8 cellular contexts compared by ENCODE assay signal in genomic region chr1:155219592-155220031, GRCh38. TPM values are rescaled to one million over a fixed set of nuclear protein-coding genes. Genes with fewer than 3 reads are reported as not detected.
DNase-seq lines count a peak whose midpoint lies in the region; ATAC-seq and TF ChIP-seq lines count a peak whose summit lies in the region.

No MANE protein-coding gene starts in this region.

- intact Hi-C loops in dendritic cell treated with granulocyte-macrophage colony-stimulating factor and Interleukin-4, amounts not matched to agents 40 ng/mL and 50 ng/mL, for 4 days (cut with micrococcal nuclease), result no loop called here

- H4K20me1 ChIP-seq in DOHH2 (ENCODE audit: control insufficient read depth, insufficient read depth, low read depth, low read length), result no peaks in the 10 kb centered on the region

- H3K4me3 Mint-ChIP-seq in dendritic cell treated with granulocyte-macrophage colony-stimulating factor and Interleukin-4, amounts not matched to agents 40 ng/mL and 50 ng/mL, for 4 days, result no peak overlapping the region
- peak overlapping the region; percentile 69 for H3K4me3 Mint-ChIP-seq in natural killer cell treated with Interleukin-12 subunit alpha and Interleukin-12 subunit beta and Interleukin-15 and Interleukin-18, amount 100 ng/mL, for 72 hours

- no peaks in the 10 kb centered on the region for H3K9me3 ChIP-seq in DOHH2 (ENCODE audit: control insufficient read depth, insufficient read depth, low read length)

- H3K27me3 ChIP-seq in DOHH2 (ENCODE audit: control insufficient read depth, low read length) (no peaks in the 10 kb centered on the region), brain microvascular endothelial cell (replicated peaks) (no peaks in the 10 kb centered on the region)

- peaks cover 10% of the 10 kb centered on the region for H3K36me3 ChIP-seq in DOHH2 (ENCODE audit: control insufficient read depth, low read length)
- H3K36me3 ChIP-seq in brain microvascular endothelial cell (replicated peaks), result no peaks in the 10 kb centered on the region

- H3K27me3 Mint-ChIP-seq in dendritic cell treated with granulocyte-macrophage colony-stimulating factor and Interleukin-4, amounts not matched to agents 40 ng/mL and 50 ng/mL, for 4 days, result no peaks in the 10 kb centered on the region
- H3K27me3 Mint-ChIP-seq in natural killer cell treated with Interleukin-12 subunit alpha and Interleukin-12 subunit beta and Interleukin-15 and Interleukin-18, amount 100 ng/mL, for 72 hours, result no peaks in the 10 kb centered on the region

- peaks cover 18% of the 10 kb centered on the region for H3K79me2 ChIP-seq in DOHH2 (ENCODE audit: control insufficient read depth, low read length)

- no peak overlapping the region for H3K27ac ChIP-seq in DOHH2 (ENCODE audit: low read depth, low read length)
- no peak overlapping the region for H3K27ac ChIP-seq in brain microvascular endothelial cell

- TF ChIP-seq CTCF in DOHH2 (IDR thresholded peaks at IDR 0.05; ENCODE audit: low read depth, low read length, poor library complexity, severe bottlenecking) (no peak), brain microvascular endothelial cell (IDR thresholded peaks at IDR 0.05; ENCODE audit: low read depth, low read length, missing control alignments) (no peak)

- H3F3A ChIP-seq in DOHH2 (ENCODE audit: control insufficient read depth, insufficient read depth), result peaks cover 17% of the 10 kb centered on the region

- peaks cover 67% of the 10 kb centered on the region for H3K4me1 Mint-ChIP-seq in dendritic cell treated with granulocyte-macrophage colony-stimulating factor and Interleukin-4, amounts not matched to agents 40 ng/mL and 50 ng/mL, for 4 days (ENCODE audit: low read depth)
- H3K4me1 Mint-ChIP-seq in natural killer cell treated with Interleukin-12 subunit alpha and Interleukin-12 subunit beta and Interleukin-15 and Interleukin-18, amount 100 ng/mL, for 72 hours (ENCODE audit: low read depth in 2 of 2), result peaks cover 19 to 22% of the 10 kb centered on the region in 2 donors

- DNase-seq in NCI-H774 (lab: John Stamatoyannopoulos, UW), result peak; percentile 67
- DNase-seq in natural killer cell treated with Interleukin-12 subunit alpha and Interleukin-12 subunit beta and Interleukin-15 and Interleukin-18, amount 100 ng/mL, for 72 hours (ENCODE audit: low spot score), result no peak
- no peak for DNase-seq in T-helper 9 cell
- no peak for DNase-seq in brain microvascular endothelial cell

- peaks cover 54% of the 10 kb centered on the region for H3K4me1 ChIP-seq in DOHH2 (ENCODE audit: control insufficient read depth, low read length)

- H3K27ac Mint-ChIP-seq in dendritic cell treated with granulocyte-macrophage colony-stimulating factor and Interleukin-4, amounts not matched to agents 40 ng/mL and 50 ng/mL, for 4 days, result peak overlapping the region; percentile 77
- H3K27ac Mint-ChIP-seq in natural killer cell treated with Interleukin-12 subunit alpha and Interleukin-12 subunit beta and Interleukin-15 and Interleukin-18, amount 100 ng/mL, for 72 hours, result peak overlapping the region; percentile 87 to 91

- H3K4me3 ChIP-seq in DOHH2 (ENCODE audit: low read length) (no peak overlapping the region), brain microvascular endothelial cell (ENCODE audit: low read depth, low read length) (no peak overlapping the region)

- in situ Hi-C loops in brain microvascular endothelial cell (cut with HindIII; ENCODE audit: low pct_ligation_motif_present, low sequenced_read_pairs), result no loop called here

- H3K4me2 ChIP-seq in DOHH2 (ENCODE audit: low read length), result peak overlapping the region; percentile 15; the same call in 1 of the 2 replicates

- no peaks in the 10 kb centered on the region for H3K9me3 Mint-ChIP-seq in dendritic cell treated with granulocyte-macrophage colony-stimulating factor and Interleukin-4, amounts not matched to agents 40 ng/mL and 50 ng/mL, for 4 days
- H3K9me3 Mint-ChIP-seq in natural killer cell treated with Interleukin-12 subunit alpha and Interleukin-12 subunit beta and Interleukin-15 and Interleukin-18, amount 100 ng/mL, for 72 hours, result peaks cover 2% of the 10 kb centered on the region

- ATAC-seq in natural killer cell treated with Interleukin-12 subunit alpha and Interleukin-12 subunit beta and Interleukin-15 and Interleukin-18, amount 100 ng/mL, for 72 hours, result peak; percentile 69 to 79
- no peak for ATAC-seq in GM21447 (IDR thresholded peaks at IDR 0.05; ENCODE audit: unreplicated experiment)
- ATAC-seq in HG03139 (IDR thresholded peaks at IDR 0.05; ENCODE audit: unreplicated experiment), result no peak

- peaks cover 12% of the 10 kb centered on the region for H3K36me3 Mint-ChIP-seq in dendritic cell treated with granulocyte-macrophage colony-stimulating factor and Interleukin-4, amounts not matched to agents 40 ng/mL and 50 ng/mL, for 4 days (ENCODE audit: low read depth)
- H3K36me3 Mint-ChIP-seq in natural killer cell treated with Interleukin-12 subunit alpha and Interleukin-12 subunit beta and Interleukin-15 and Interleukin-18, amount 100 ng/mL, for 72 hours, result no peaks in the 10 kb centered on the region

- H3K9me2 ChIP-seq in DOHH2 (replicated peaks; ENCODE audit: control insufficient read depth, low read length), result no peaks in the 10 kb centered on the region

RNA-seq across cellular contexts. Expression of gene MTX1, which starts 11.1 kb away (rescaled TPM):
- 10 to 100 TPM; 42.6 to 53.0 TPM for total RNA-seq in natural killer cell treated with Interleukin-12 subunit alpha and Interleukin-12 subunit beta and Interleukin-15 and Interleukin-18, amount 100 ng/mL, for 72 hours

RNA-seq across cellular contexts. Expression of gene THBS3, which starts 11.9 kb away (rescaled TPM):
- total RNA-seq in natural killer cell treated with Interleukin-12 subunit alpha and Interleukin-12 subunit beta and Interleukin-15 and Interleukin-18, amount 100 ng/mL, for 72 hours, result 1 to 10 TPM; 4.1 to 9.4 TPM

RNA-seq across cellular contexts. Expression of gene ENTREP3, which starts 35.7 kb away (rescaled TPM):
- total RNA-seq in natural killer cell treated with Interleukin-12 subunit alpha and Interleukin-12 subunit beta and Interleukin-15 and Interleukin-18, amount 100 ng/mL, for 72 hours, result 10 to 100 TPM; 12.3 to 38.0 TPM

RNA-seq across cellular contexts. Expression of gene SCAMP3, which starts 42.5 kb away (rescaled TPM):
- 100 to 1,000 TPM; 134 to 169 TPM for total RNA-seq in natural killer cell treated with Interleukin-12 subunit alpha and Interleukin-12 subunit beta and Interleukin-15 and Interleukin-18, amount 100 ng/mL, for 72 hours

RNA-seq across cellular contexts. Expression of gene TRIM46, which starts 46.0 kb away (rescaled TPM):
- total RNA-seq in natural killer cell treated with Interleukin-12 subunit alpha and Interleukin-12 subunit beta and Interleukin-15 and Interleukin-18, amount 100 ng/mL, for 72 hours, result 1 to 10 TPM; 3.6 to 9.3 TPM

Comparison
In these comparisons a context has a peak if more than half of its experiments do, and no peak if none do; other contexts are left out.
1. ATAC-seq: peak in natural killer cell treated with Interleukin-12 subunit alpha and Interleukin-12 subunit beta and Interleukin-15 and Interleukin-18, amount 100 ng/mL, for 72 hours (2 of 2); none in GM21447 (single experiment) and HG03139 (single experiment).